Comparison of ENCODE assay signal across 13 cellular contexts in the genomic region with DNA sequence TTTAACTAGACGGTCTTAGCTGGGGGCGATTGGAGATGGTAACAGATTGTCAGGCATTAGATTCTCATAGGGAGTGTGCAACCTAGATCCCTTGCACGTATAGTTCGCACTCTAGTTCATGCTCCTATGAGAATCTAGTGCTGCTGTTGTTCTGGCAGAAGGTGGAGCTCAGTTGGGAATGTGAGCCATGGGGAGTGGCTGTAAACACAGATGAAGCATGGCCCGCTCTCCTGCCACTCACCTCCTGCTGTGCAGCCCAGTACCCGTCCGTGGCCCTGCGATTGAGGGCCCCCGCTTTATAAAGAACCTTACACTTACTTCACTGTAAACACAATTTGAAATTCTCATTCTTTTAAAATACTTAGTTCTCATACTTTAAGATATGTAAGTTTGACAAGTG.
"Had no signal": no experiment of that assay in that cellular context is flagged by ENCODE, and none has a peak within 500 bp of the region (broad histone marks: within the 10 kb centered on the region; RNA-seq: fewer than 3 reads in every experiment).

No MANE protein-coding gene starts in this region.

- DNase-seq: activated gamma-delta T cell treated with Interleukin-2 at 50 U/mL for 16 hours; activated T-cell treated with anti-CD3 and anti-CD28 coated beads, Interleukin-2, amount 50 U/mL, for 1 hour; aorta; effector CD4-positive, alpha-beta T cell; foreskin melanocyte; kidney; left ventricle myocardium inferior; natural killer cell; spleen; stimulated activated CD4-positive, alpha-beta T cell treated with anti-CD3 and anti-CD28 coated beads, Interleukin-4, amount 100 ng/mL, for 1 hour; stimulated activated naive CD4-positive, alpha-beta T cell had no signal

- ATAC-seq: natural killer cell had no signal

- H3K36me3 ChIP-seq: left ventricle myocardium inferior, right atrium auricular region, spleen, thoracic aorta had no signal

- H3K4me3 ChIP-seq: left ventricle myocardium inferior, right atrium auricular region, spleen, thoracic aorta had no signal

- H3K9me3 ChIP-seq: left ventricle myocardium inferior, right atrium auricular region, thoracic aorta had no signal

- H3K27ac ChIP-seq: left ventricle myocardium inferior, right atrium auricular region, spleen, thoracic aorta had no signal

- H3K27me3 ChIP-seq: right atrium auricular region had no signal

- H3K4me1 ChIP-seq: left ventricle myocardium inferior, right atrium auricular region had no signal
